In the genomic region with DNA sequence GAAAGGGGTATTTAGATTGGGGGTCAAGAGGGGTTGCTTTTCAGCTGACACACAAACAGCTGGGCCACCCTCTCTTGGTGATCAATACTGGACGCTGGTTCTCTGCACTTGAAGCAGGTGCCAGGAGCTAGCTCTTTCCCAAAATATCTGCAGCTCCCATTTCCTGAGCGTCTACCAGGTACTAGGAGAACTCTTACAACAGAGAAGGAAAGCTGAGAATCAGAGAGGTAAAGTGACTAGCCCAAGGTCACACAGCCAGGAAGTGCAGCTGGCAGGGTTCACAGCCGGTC, we compare ENCODE assay signal across 10 cellular contexts. TPM values are rescaled to one million over a fixed set of nuclear protein-coding genes. Genes with fewer than 3 reads are reported as not detected.
DNase-seq lines count a peak whose midpoint lies in the region; ATAC-seq and TF ChIP-seq lines count a peak whose summit lies in the region.
"Had no signal": no experiment of that assay in that cellular context is flagged by ENCODE, and none has a peak within 500 bp of the region (broad histone marks: within the 10 kb centered on the region; RNA-seq: fewer than 3 reads in every experiment).

No MANE protein-coding gene starts in this region.

- no peaks in the 10 kb centered on the region for H3K36me3 ChIP-seq in CD4-positive, alpha-beta memory T cell (ENCODE audit: insufficient read depth, low read length)
- no peaks in the 10 kb centered on the region for H3K36me3 ChIP-seq in HUES6 (ENCODE audit: control insufficient read depth, insufficient read depth, low read length)
- H3K36me3 ChIP-seq: SJCRH30 had no signal

- POLR2A ChIA-PET in CD4-positive, alpha-beta memory T cell (lab: Charles Lee; ENCODE audit: partially characterized antibody) = interaction anchor here (1.7 to 1.8 kb wide), 2 partner anchors 35 to 36 kb away, joined by 5 to 9 read pairs; no protein-coding TSS in a partner anchor

- no peak overlapping the region for H3K27ac ChIP-seq in CD4-positive, alpha-beta memory T cell (ENCODE audit: low read depth, low read length)
- H3K27ac ChIP-seq in HUES6 (ENCODE audit: low read depth, low read length) = no peak overlapping the region
- H3K27ac ChIP-seq: SJCRH30 had no signal

- ATAC-seq in HG02759 (IDR thresholded peaks at IDR 0.05; ENCODE audit: unreplicated experiment) = no peak
- no peak for ATAC-seq in HG03025 (IDR thresholded peaks at IDR 0.05; ENCODE audit: low FRiP score, unreplicated experiment)

- no peak overlapping the region for H3K9ac ChIP-seq in HUES6 (ENCODE audit: low read length)

- no peak for TF ChIP-seq CTCF in neural crest cell (conservative IDR thresholded peaks at IDR 0.05)

- peaks cover 0 to 3% of the 10 kb centered on the region in 2 donors for H3K36me3 Mint-ChIP-seq in CD4-positive, alpha-beta memory T cell
- peaks cover 11% of the 10 kb centered on the region for H3K36me3 Mint-ChIP-seq in dendritic cell treated with granulocyte-macrophage colony-stimulating factor and Interleukin-4, amounts not matched to agents 40 ng/mL and 50 ng/mL, for 4 days (ENCODE audit: low read depth)
- H3K36me3 Mint-ChIP-seq in neural crest cell (ENCODE audit: low read depth) = peaks cover 2% of the 10 kb centered on the region

- peak overlapping the region; percentile 74 to 87 (median 83) for H3K4me3 Mint-ChIP-seq in CD4-positive, alpha-beta memory T cell
- H3K4me3 Mint-ChIP-seq in dendritic cell treated with granulocyte-macrophage colony-stimulating factor and Interleukin-4, amounts not matched to agents 40 ng/mL and 50 ng/mL, for 4 days = peak overlapping the region; percentile 76
- peak overlapping the region; percentile 84 for H3K4me3 Mint-ChIP-seq in neural crest cell

- H3K27me3 ChIP-seq in CD4-positive, alpha-beta memory T cell (ENCODE audit: insufficient read depth, low read length) = no peaks in the 10 kb centered on the region
- peaks cover 74% of the 10 kb centered on the region for H3K27me3 ChIP-seq in HUES6 (ENCODE audit: control insufficient read depth, insufficient read depth, low read length)

- H3K27ac Mint-ChIP-seq in CD4-positive, alpha-beta memory T cell = peak overlapping the region in 5 of 7 donors; percentile 3 to 75 (median 56)
- H3K27ac Mint-ChIP-seq in dendritic cell treated with granulocyte-macrophage colony-stimulating factor and Interleukin-4, amounts not matched to agents 40 ng/mL and 50 ng/mL, for 4 days = no peak overlapping the region
- H3K27ac Mint-ChIP-seq in neural crest cell (ENCODE audit: unreplicated experiment) = no peak overlapping the region

- peaks cover 23% of the 10 kb centered on the region for H3K4me1 ChIP-seq in CD4-positive, alpha-beta memory T cell (ENCODE audit: insufficient read depth, low read length)
- H3K4me1 ChIP-seq in HUES6 (ENCODE audit: control insufficient read depth, insufficient read depth, low read length) = peaks cover 4% of the 10 kb centered on the region; the same call in 1 of the 2 replicates
- H3K4me1 ChIP-seq: SJCRH30 had no signal

- peak overlapping the region; percentile 12 to 51 for H3K4me3 ChIP-seq in CD4-positive, alpha-beta memory T cell (ENCODE audit: low read length in 2 of 2)
- peak overlapping the region; percentile 67 for H3K4me3 ChIP-seq in HUES6 (ENCODE audit: low read depth, low read length)
- H3K4me3 ChIP-seq: SJCRH30 had no signal

- intact Hi-C loops in CD4-positive, alpha-beta memory T cell (cut with micrococcal nuclease) = no loop called here
- intact Hi-C loops in dendritic cell treated with granulocyte-macrophage colony-stimulating factor and Interleukin-4, amounts not matched to agents 40 ng/mL and 50 ng/mL, for 4 days (cut with micrococcal nuclease) = loop anchor here (5.0 kb wide), 1 partner anchor 36 kb away; no protein-coding TSS in a partner anchor

- H3K4me1 Mint-ChIP-seq in CD4-positive, alpha-beta memory T cell = peaks cover 5 to 34% (median 18%) of the 10 kb centered on the region in 4 donors
- peaks cover 46% of the 10 kb centered on the region for H3K4me1 Mint-ChIP-seq in dendritic cell treated with granulocyte-macrophage colony-stimulating factor and Interleukin-4, amounts not matched to agents 40 ng/mL and 50 ng/mL, for 4 days (ENCODE audit: low read depth)
- H3K4me1 Mint-ChIP-seq in neural crest cell = peaks cover 16% of the 10 kb centered on the region

- peaks cover 6 to 11% of the 10 kb centered on the region in 2 donors for H3K27me3 Mint-ChIP-seq in CD4-positive, alpha-beta memory T cell
- H3K27me3 Mint-ChIP-seq in dendritic cell treated with granulocyte-macrophage colony-stimulating factor and Interleukin-4, amounts not matched to agents 40 ng/mL and 50 ng/mL, for 4 days = peaks cover 16% of the 10 kb centered on the region
- H3K27me3 Mint-ChIP-seq in neural crest cell (ENCODE audit: low read depth) = peaks cover 90% of the 10 kb centered on the region

- no peaks in the 10 kb centered on the region for H3K9me3 ChIP-seq in CD4-positive, alpha-beta memory T cell (ENCODE audit: control insufficient read depth in 1 of 2, low read length in 2 of 2)
- H3K9me3 ChIP-seq in HUES6 (ENCODE audit: control insufficient read depth, insufficient read depth, low read depth, low read length) = no peaks in the 10 kb centered on the region
- H3K9me3 ChIP-seq: SJCRH30 had no signal

- H3K9me3 Mint-ChIP-seq in CD4-positive, alpha-beta memory T cell = no peaks in the 10 kb centered on the region
- no peaks in the 10 kb centered on the region for H3K9me3 Mint-ChIP-seq in dendritic cell treated with granulocyte-macrophage colony-stimulating factor and Interleukin-4, amounts not matched to agents 40 ng/mL and 50 ng/mL, for 4 days
- no peaks in the 10 kb centered on the region for H3K9me3 Mint-ChIP-seq in neural crest cell

- CTCF ChIA-PET in CD4-positive, alpha-beta memory T cell (lab: Charles Lee; ENCODE audit: partially characterized antibody) = interaction anchor here (0.9 to 2.0 kb wide), 2 partner anchors 72 to 394 kb away, joined by 3 to 7 read pairs; no protein-coding TSS in a partner anchor

- no peak for DNase-seq in CD4-positive, alpha-beta memory T cell
- DNase-seq in neural crest cell (ENCODE audit: low read depth, low spot score) (no peak), globus pallidus (ENCODE audit: low spot score) (no peak), AML-193 (lab: John Stamatoyannopoulos, UW) (no peak)
- DNase-seq: SJCRH30 had no signal

RNA-seq across cellular contexts. Expression of a gene that starts 1.2 kb away (rescaled TPM):
- total RNA-seq in CD4-positive, alpha-beta memory T cell = 1 to 10 TPM in 1 of 2 experiments, under 1 TPM in 1; 0.96 to 1.6 TPM
- polyA plus RNA-seq in CD4-positive, alpha-beta memory T cell = 1 to 10 TPM; 6.6 to 9.6 TPM
- total RNA-seq in neural crest cell = 0.65 and 0.93 TPM in 2 replicates
- total RNA-seq: M059J had no signal

Comparison
In these comparisons a context has a peak if more than half of its experiments do, and no peak if none do; other contexts are left out.
1. H3K27ac Mint-ChIP-seq: peak in CD4-positive, alpha-beta memory T cell (5 of 7); none in dendritic cell treated with granulocyte-macrophage colony-stimulating factor and Interleukin-4, amounts not matched to agents 40 ng/mL and 50 ng/mL, for 4 days (single experiment) and neural crest cell (single experiment).
2. Peak in every context shown above with its lines, with median percentiles within 50 percentile points of each other: H3K4me3 Mint-ChIP-seq.